Comparison of ENCODE assay signal across 8 cellular contexts in genomic region chr6:73644941-73645591, GRCh38. TPM values are rescaled to one million over a fixed set of nuclear protein-coding genes. Genes with fewer than 3 reads are reported as not detected.
DNase-seq lines count a peak whose midpoint lies in the region; ATAC-seq, FAIRE-seq and TF ChIP-seq lines count a peak whose summit lies in the region.

No MANE protein-coding gene starts in this region.

- peaks cover 25% of the 10 kb centered on the region for H3K4me1 Mint-ChIP-seq in activated T-cell treated with anti-CD3 and anti-CD28 coated beads, Interleukin-2, amount 50 U/mL, for 72 hours (ENCODE audit: low read depth)
- H3K4me1 Mint-ChIP-seq in activated naive CD8-positive, alpha-beta T cell (ENCODE audit: low read depth): peaks cover 15% of the 10 kb centered on the region
- peaks cover 16% of the 10 kb centered on the region for H3K4me1 Mint-ChIP-seq in type B pancreatic cell (ENCODE audit: unreplicated experiment)

- peak overlapping the region; percentile 49 for H3K27ac Mint-ChIP-seq in activated T-cell treated with anti-CD3 and anti-CD28 coated beads, Interleukin-2, amount 50 U/mL, for 72 hours
- no peak overlapping the region for H3K27ac Mint-ChIP-seq in activated naive CD8-positive, alpha-beta T cell
- H3K27ac Mint-ChIP-seq in type B pancreatic cell: peak overlapping the region; percentile 38

- TF ChIP-seq CTCF in keratinocyte (optimal IDR thresholded peaks at IDR 0.05 in 1 of 3, IDR thresholded peaks at IDR 0.05 in 1 of 3, conservative IDR thresholded peaks at IDR 0.05 in 1 of 3; ENCODE audit: extremely low read depth in 1 of 3, insufficient read depth in 2 of 3, low read length in 3 of 3) (no peak), type B pancreatic cell (conservative IDR thresholded peaks at IDR 0.05) (no peak)

- no peaks in the 10 kb centered on the region for H3K27me3 Mint-ChIP-seq in activated T-cell treated with anti-CD3 and anti-CD28 coated beads, Interleukin-2, amount 50 U/mL, for 72 hours (ENCODE audit: low read depth)
- H3K27me3 Mint-ChIP-seq in activated naive CD8-positive, alpha-beta T cell: no peaks in the 10 kb centered on the region
- no peaks in the 10 kb centered on the region for H3K27me3 Mint-ChIP-seq in type B pancreatic cell

- no peaks in the 10 kb centered on the region for H3K9me1 ChIP-seq in keratinocyte (ENCODE audit: control insufficient read depth, extremely low read depth, insufficient read depth, low read length)

- ATAC-seq in activated T-cell treated with anti-CD3 and anti-CD28 coated beads, Interleukin-2, amount 50 U/mL, for 72 hours (replicated peaks in 1 of 2): peak; percentile 28 to 37
- no peak for ATAC-seq in GM21515 (IDR thresholded peaks at IDR 0.05; ENCODE audit: unreplicated experiment)

- no peaks in the 10 kb centered on the region for H3K9me3 ChIP-seq in keratinocyte (ENCODE audit: control insufficient read depth, low read depth, low read length)

- peak overlapping the region; percentile 75 for H2AFZ ChIP-seq in keratinocyte (ENCODE audit: control insufficient read depth, low read length)

- no peaks in the 10 kb centered on the region for H3K79me2 ChIP-seq in keratinocyte (ENCODE audit: control insufficient read depth, insufficient read depth, low read length)

- H3K4me1 ChIP-seq in keratinocyte (ENCODE audit: control insufficient read depth, extremely low read depth, insufficient read depth, low read length): peaks cover 3% of the 10 kb centered on the region

- H3K4me2 ChIP-seq in keratinocyte (ENCODE audit: control insufficient read depth, extremely low read depth, insufficient read depth, low read depth, low read length): peak overlapping the region; percentile 55

- no peaks in the 10 kb centered on the region for H3K9me3 Mint-ChIP-seq in activated T-cell treated with anti-CD3 and anti-CD28 coated beads, Interleukin-2, amount 50 U/mL, for 72 hours
- H3K9me3 Mint-ChIP-seq in activated naive CD8-positive, alpha-beta T cell (ENCODE audit: low read depth): no peaks in the 10 kb centered on the region
- H3K9me3 Mint-ChIP-seq in type B pancreatic cell: no peaks in the 10 kb centered on the region

- dilution Hi-C loops in keratinocyte (cut with MboI; ENCODE audit: extremely low pct_ligation_motif_present, low sequenced_read_pairs): no loop called here

- H3K36me3 ChIP-seq in keratinocyte (ENCODE audit: control insufficient read depth in 2 of 2, extremely low read depth in 1 of 2, insufficient read depth in 2 of 2, low read length in 2 of 2): no peaks in the 10 kb centered on the region

- peak overlapping the region; percentile 24 for H3K9ac ChIP-seq in keratinocyte (ENCODE audit: control insufficient read depth, extremely low read depth, insufficient read depth, low read length)

- H3K4me3 ChIP-seq in keratinocyte (ENCODE audit: control insufficient read depth in 2 of 3, extremely low read depth in 1 of 3, insufficient read depth in 2 of 3, low read depth in 1 of 3, low read length in 3 of 3): peak overlapping the region; percentile 12 to 56 (median 15)

- no peaks in the 10 kb centered on the region for H3K27me3 ChIP-seq in keratinocyte (ENCODE audit: control insufficient read depth, extremely low read depth, insufficient read depth, low read length)

- H3K27ac ChIP-seq in keratinocyte (ENCODE audit: control insufficient read depth, insufficient read depth, low read length): no peak overlapping the region

- peak; percentile 39 for FAIRE-seq in keratinocyte (lab: Jason Lieb, UNC)

- peaks cover 3 to 8% of the 10 kb centered on the region in 2 donors for H3K36me3 Mint-ChIP-seq in activated T-cell treated with anti-CD3 and anti-CD28 coated beads, Interleukin-2, amount 50 U/mL, for 72 hours (ENCODE audit: insufficient read depth in 2 of 2)
- peaks cover 6% of the 10 kb centered on the region for H3K36me3 Mint-ChIP-seq in activated naive CD8-positive, alpha-beta T cell
- peaks cover 4% of the 10 kb centered on the region for H3K36me3 Mint-ChIP-seq in type B pancreatic cell

- H4K20me1 ChIP-seq in keratinocyte (ENCODE audit: control insufficient read depth, extremely low read depth, insufficient read depth, low read length): no peaks in the 10 kb centered on the region

- DNase-seq in activated T-cell treated with anti-CD3 and anti-CD28 coated beads, Interleukin-2, amount 50 U/mL, for 72 hours: no peak
- DNase-seq in activated T-cell treated with anti-CD3 and anti-CD28 coated beads for 4 hours (no peak), keratinocyte (ENCODE audit: low read depth, low spot score) (no peak), type B pancreatic cell (ENCODE audit: extremely low spot score, unreplicated experiment) (no peak), NCI-H2029 (lab: John Stamatoyannopoulos, UW) (no peak)
- DNase-seq in stimulated activated CD4-positive, alpha-beta T cell treated with anti-CD3 and anti-CD28 coated beads, Interleukin-1b, Interleukin-23, amount 100 ng/mL, for 48 hours: no peak

- peak overlapping the region; percentile 82 to 96 for H3K4me3 Mint-ChIP-seq in activated T-cell treated with anti-CD3 and anti-CD28 coated beads, Interleukin-2, amount 50 U/mL, for 72 hours
- peak overlapping the region; percentile 80 for H3K4me3 Mint-ChIP-seq in activated naive CD8-positive, alpha-beta T cell
- H3K4me3 Mint-ChIP-seq in type B pancreatic cell: peak overlapping the region; percentile 82

RNA-seq across cellular contexts. Expression of gene SLC17A5, which starts 8.7 kb away (rescaled TPM):
- total RNA-seq in activated T-cell treated with anti-CD3 and anti-CD28 coated beads, Interleukin-2, amount 50 U/mL, for 72 hours: 1 to 10 TPM; 3.2 to 4.7 TPM
- polyA plus RNA-seq in keratinocyte: 8.4 to 12.0 TPM (median 8.7 TPM) in 3 replicates
- polyA plus RNA-seq in keratinocyte (2011; ENCODE audit: low read depth): 3.6 TPM
- polyA plus RNA-seq in keratinocyte (2011; cell fraction: cytosol; rRNA removed): 4.8 and 9.4 TPM in 2 replicates
- polyA plus RNA-seq in keratinocyte (2011; cell fraction: nucleus; rRNA removed): 13.5 and 17.5 TPM in 2 replicates
- 5.4 and 9.2 TPM in 2 replicates for polyA plus RNA-seq in keratinocyte (2012; ENCODE audit: low replicate concordance)
- polyA minus RNA-seq in keratinocyte: 4.3 to 15.3 TPM (median 10.4 TPM) in 3 replicates
- 10.4 TPM for polyA minus RNA-seq in keratinocyte (2011; cell fraction: cytosol; rRNA and poly(A)+ RNA removed)
- polyA minus RNA-seq in keratinocyte (2011; cell fraction: nucleus; rRNA and poly(A)+ RNA removed): 14.1 and 25.3 TPM in 2 replicates
- 9.7 and 17.8 TPM in 2 replicates for total RNA-seq in type B pancreatic cell (ENCODE audit: low replicate concordance)

RNA-seq across cellular contexts. Expression of gene CD109, which starts 50.9 kb away (rescaled TPM):
- total RNA-seq in activated T-cell treated with anti-CD3 and anti-CD28 coated beads, Interleukin-2, amount 50 U/mL, for 72 hours: 10 to 100 TPM; 14.9 to 21.6 TPM
- polyA plus RNA-seq in keratinocyte: 43.8 to 66.1 TPM (median 58.2 TPM) in 3 replicates
- polyA plus RNA-seq in keratinocyte (2011; ENCODE audit: low read depth): 14.2 TPM
- 9.5 and 18.3 TPM in 2 replicates for polyA plus RNA-seq in keratinocyte (2011; cell fraction: cytosol; rRNA removed)
- polyA plus RNA-seq in keratinocyte (2011; cell fraction: nucleus; rRNA removed): 75.2 and 95.5 TPM in 2 replicates
- polyA plus RNA-seq in keratinocyte (2012; ENCODE audit: low replicate concordance): 20.4 and 34.9 TPM in 2 replicates
- 13.0 to 76.8 TPM (median 73.8 TPM) in 3 replicates for polyA minus RNA-seq in keratinocyte
- polyA minus RNA-seq in keratinocyte (2011; cell fraction: cytosol; rRNA and poly(A)+ RNA removed): 29.4 TPM
- polyA minus RNA-seq in keratinocyte (2011; cell fraction: nucleus; rRNA and poly(A)+ RNA removed): 151 and 289 TPM in 2 replicates
- total RNA-seq in type B pancreatic cell (ENCODE audit: low replicate concordance): 1.3 and 1.5 TPM in 2 replicates
